23 cellular contexts compared by ENCODE assay signal in the genomic region with DNA sequence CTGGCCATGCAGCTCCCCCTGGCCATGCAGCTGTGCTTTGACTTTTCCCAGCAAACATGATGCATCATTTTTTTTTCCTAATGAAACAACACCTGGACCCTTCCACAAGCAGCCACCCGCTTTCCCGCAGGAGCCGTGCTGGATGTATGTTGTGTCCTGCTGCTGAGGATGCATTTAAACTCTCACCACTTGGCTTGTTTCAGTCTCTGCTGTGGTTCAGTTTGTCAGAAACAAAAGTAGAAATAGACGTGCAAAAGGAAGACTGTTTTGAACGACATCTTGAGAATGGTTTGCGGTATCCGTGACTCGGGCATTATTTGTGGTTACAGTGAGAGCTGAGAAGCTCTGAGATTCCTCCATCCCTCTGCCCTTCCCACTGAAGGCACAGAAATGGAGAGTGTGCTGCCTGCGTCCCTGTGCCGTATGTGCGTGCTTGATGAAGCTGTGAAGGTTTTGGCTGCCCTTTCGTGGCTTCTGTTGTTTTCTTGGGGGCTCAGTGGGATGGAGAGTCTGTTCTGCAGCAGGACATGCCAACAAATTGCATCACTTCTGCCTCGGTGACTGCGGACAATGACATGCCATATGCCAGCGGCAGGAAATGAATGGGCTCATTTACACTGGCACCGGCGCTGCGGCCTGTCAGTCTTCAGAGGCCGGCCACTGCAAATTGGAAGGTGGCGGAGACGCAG.
DNase-seq lines count a peak whose midpoint lies in the region; ATAC-seq and TF ChIP-seq lines count a peak whose summit lies in the region.
"Had no signal": no experiment of that assay in that cellular context is flagged by ENCODE, and none has a peak within 500 bp of the region (broad histone marks: within the 10 kb centered on the region; RNA-seq: fewer than 3 reads in every experiment).

No MANE protein-coding gene starts in this region.

- no peaks in the 10 kb centered on the region for H3K9me3 ChIP-seq in Caco-2
- H3K9me3 ChIP-seq: neutrophil, right atrium auricular region, thoracic aorta had no signal

- no peaks in the 10 kb centered on the region for H3K4me1 ChIP-seq in Caco-2
- H3K4me1 ChIP-seq: right atrium auricular region had no signal

- H3K36me3 ChIP-seq in Caco-2 (ENCODE audit: control insufficient read depth, insufficient read depth, low read length), result no peaks in the 10 kb centered on the region
- H3K36me3 ChIP-seq: brain microvascular endothelial cell, neutrophil, right atrium auricular region, thoracic aorta had no signal

- ATAC-seq in HG03095 (IDR thresholded peaks at IDR 0.05; ENCODE audit: unreplicated experiment), result no peak
- no peak for ATAC-seq in GM19395 (IDR thresholded peaks at IDR 0.05; ENCODE audit: unreplicated experiment)
- ATAC-seq: left lobe of liver, mucosa of descending colon had no signal

- peak; percentile 0 for DNase-seq in activated CD8-positive, alpha-beta memory T cell treated with anti-CD3 and anti-CD28 coated beads for 24 hours
- no peak for DNase-seq in activated CD8-positive, alpha-beta memory T cell treated with anti-CD3 and anti-CD28 coated beads, Interleukin-2, amount 50 U/mL, for 4 hours
- DNase-seq in midbrain (lab: John Stamatoyannopoulos, UW) (peak; percentile 49), Caco-2 (no peak), NCI-H2227 (lab: John Stamatoyannopoulos, UW; ENCODE audit: unreplicated experiment) (no peak)
- DNase-seq: activated CD4-positive, alpha-beta memory T cell treated with anti-CD3 and anti-CD28 coated beads for 36 hours; activated naive CD4-positive, alpha-beta T cell treated with anti-CD3 and anti-CD28 coated beads, Interleukin-2, amount 50 U/mL, for 16 hours; activated T-cell treated with anti-CD3 and anti-CD28 coated beads, Interleukin-2, amount 50 U/mL, for 1 hour; brain microvascular endothelial cell; CD4-positive, alpha-beta memory T cell; cortex of kidney; foreskin fibroblast; mucosa of descending colon; NCI-H1930; NCI-H524; T-helper 1 cell had no signal

- POLR2A ChIA-PET in Caco-2 (lab: Charles Lee), result no interaction called here

- peak overlapping the region in 4 of 5 experiments; percentile 40 to 69 (median 50) for H3K4me3 Mint-ChIP-seq in brain
- no peak overlapping the region for H3K4me3 Mint-ChIP-seq in Caco-2 (ENCODE audit: unreplicated experiment)
- H3K4me3 Mint-ChIP-seq: activated CD4-positive, alpha-beta memory T cell treated with anti-CD3 and anti-CD28 coated beads for 36 hours; CD4-positive, alpha-beta memory T cell had no signal

- intact Hi-C loops in Caco-2 (cut with micrococcal nuclease; ENCODE audit: unreplicated experiment), result no loop called here

- BruUV-seq in Caco-2 (replicated peaks; lab: Mats Ljungman, UMichigan), result no TSS peak

- H3K36me3 Mint-ChIP-seq in brain (no peaks in the 10 kb centered on the region), Caco-2 (ENCODE audit: insufficient read depth, unreplicated experiment) (no peaks in the 10 kb centered on the region)
- H3K36me3 Mint-ChIP-seq: activated CD4-positive, alpha-beta memory T cell treated with anti-CD3 and anti-CD28 coated beads for 36 hours; CD4-positive, alpha-beta memory T cell had no signal

- H3K9me3 Mint-ChIP-seq in brain, result peaks cover 0 to 63% (median 5%) of the 10 kb centered on the region in 5 experiments
- no peaks in the 10 kb centered on the region for H3K9me3 Mint-ChIP-seq in Caco-2 (ENCODE audit: unreplicated experiment)

- H3K4me3 ChIP-seq in Caco-2 (ENCODE audit: low read depth, low read length), result no peak overlapping the region
- H3K4me3 ChIP-seq: mucosa of descending colon, right atrium auricular region, thoracic aorta had no signal

- peak overlapping the region; percentile 31 to 95 (median 82) for H3K27ac Mint-ChIP-seq in brain
- H3K27ac Mint-ChIP-seq in Caco-2 (ENCODE audit: unreplicated experiment), result no peak overlapping the region
- H3K27ac Mint-ChIP-seq: activated CD4-positive, alpha-beta memory T cell treated with anti-CD3 and anti-CD28 coated beads for 36 hours; CD4-positive, alpha-beta memory T cell had no signal

- H3K27me3 Mint-ChIP-seq in brain (peaks cover 3% of the 10 kb centered on the region), Caco-2 (ENCODE audit: insufficient read depth, unreplicated experiment) (no peaks in the 10 kb centered on the region)
- H3K27me3 Mint-ChIP-seq: CD4-positive, alpha-beta memory T cell had no signal

- no peak for TF ChIP-seq CTCF in brain (conservative IDR thresholded peaks at IDR 0.05)
- no peak for TF ChIP-seq CTCF in Caco-2 (IDR thresholded peaks at IDR 0.05; ENCODE audit: insufficient read depth in 1 of 2, low read depth in 1 of 2, low read length in 1 of 2, severe bottlenecking in 1 of 2, unreplicated experiment in 1 of 2)

- CTCF ChIA-PET in Caco-2 (lab: Charles Lee), result no interaction called here

- H3K4me1 Mint-ChIP-seq in brain (peaks cover 24% of the 10 kb centered on the region), Caco-2 (ENCODE audit: low read depth, unreplicated experiment) (no peaks in the 10 kb centered on the region)

- no peaks in the 10 kb centered on the region for H3K27me3 ChIP-seq in Caco-2 (replicated peaks; ENCODE audit: control insufficient read depth, insufficient read depth, low read length)
- H3K27me3 ChIP-seq: brain microvascular endothelial cell, neutrophil, right atrium auricular region had no signal

Comparison
In these comparisons a context has a peak if more than half of its experiments do, and no peak if none do; other contexts are left out.
1. DNase-seq: peak in activated CD8-positive, alpha-beta memory T cell treated with anti-CD3 and anti-CD28 coated beads for 24 hours (single experiment) and midbrain (single experiment); none in activated CD8-positive, alpha-beta memory T cell treated with anti-CD3 and anti-CD28 coated beads, Interleukin-2, amount 50 U/mL, for 4 hours (single experiment), Caco-2 (0 of 2) and NCI-H2227 (single experiment).